Comparison of ENCODE assay signal across 25 cellular contexts in genomic region chr7:34445653-34446052, GRCh38.
"Had no signal": no experiment of that assay in that cellular context is flagged by ENCODE, and none has a peak within 500 bp of the region (broad histone marks: within the 10 kb centered on the region; RNA-seq: fewer than 3 reads in every experiment).

No MANE protein-coding gene starts in this region.

- H3K9ac ChIP-seq: neural progenitor cell, parathyroid adenoma had no signal

- H3K36me3 ChIP-seq: gastroesophageal sphincter, heart right ventricle, neural progenitor cell, right lobe of liver, suprapubic skin had no signal

- H3K27ac ChIP-seq: dorsolateral prefrontal cortex, gastroesophageal sphincter, heart right ventricle, neural progenitor cell, parathyroid adenoma, right lobe of liver, suprapubic skin had no signal

- H2AFZ ChIP-seq: neural progenitor cell, parathyroid adenoma had no signal

- ATAC-seq: gastroesophageal sphincter; heart right ventricle; left colon; left ventricle myocardium superior; mucosa of descending colon; natural killer cell treated with Interleukin-12 subunit alpha and Interleukin-12 subunit beta and Interleukin-15 and Interleukin-18, amount 100 ng/mL, for 72 hours; right lobe of liver; stimulated activated naive B cell treated with anti-CD40 and anti-IgM and Interleukin-4, amounts not matched to agents 10 μg/mL and 1 μg/mL and 100 μg/mL, for 72 hours; stimulated activated naive CD8-positive, alpha-beta T cell treated with anti-CD3 and anti-CD28 coated beads, Interleukin-15, amount 100 ng/mL, for 72 hours had no signal

- H3K9me3 ChIP-seq: right lobe of liver, suprapubic skin had no signal

- H3K4me3 ChIP-seq: dorsolateral prefrontal cortex, gastroesophageal sphincter, heart right ventricle, lung, mucosa of descending colon, neural progenitor cell, right lobe of liver, suprapubic skin had no signal

- H3K4me1 ChIP-seq: gastroesophageal sphincter, heart right ventricle, neural progenitor cell, parathyroid adenoma, right lobe of liver, suprapubic skin had no signal

- DNase-seq: cerebellar nuclear complex; dorsolateral prefrontal cortex; effector CD4-positive, alpha-beta T cell; foreskin fibroblast; heart right ventricle; hippocampal formation; islet precursor cell; kidney glomerular epithelial cell; left colon; left ventricle myocardium superior; mucosa of descending colon; naive B cell; right lobe of liver; small intestine; stimulated activated CD4-positive, alpha-beta T cell treated with anti-CD3 and anti-CD28 coated beads, Interleukin-15, amount 100 ng/mL, for 24 hours; stimulated activated CD4-positive, alpha-beta T cell treated with anti-CD3 and anti-CD28 coated beads, Interleukin-2, amount 100 ng/mL, for 48 hours; stimulated activated naive B cell treated with anti-CD40 and anti-IgM and Interleukin-4, amounts not matched to agents 10 μg/mL and 1 μg/mL and 100 μg/mL, for 72 hours; stimulated activated naive CD8-positive, alpha-beta T cell treated with anti-CD3 and anti-CD28 coated beads, Interleukin-15, amount 100 ng/mL, for 72 hours; trophoblast cell had no signal

- H3K79me2 ChIP-seq: parathyroid adenoma had no signal

- H3K27me3 ChIP-seq: dorsolateral prefrontal cortex, gastroesophageal sphincter, heart right ventricle, neural progenitor cell, right lobe of liver, suprapubic skin had no signal

- H3K4me2 ChIP-seq: neural progenitor cell had no signal
